In the genomic region with DNA sequence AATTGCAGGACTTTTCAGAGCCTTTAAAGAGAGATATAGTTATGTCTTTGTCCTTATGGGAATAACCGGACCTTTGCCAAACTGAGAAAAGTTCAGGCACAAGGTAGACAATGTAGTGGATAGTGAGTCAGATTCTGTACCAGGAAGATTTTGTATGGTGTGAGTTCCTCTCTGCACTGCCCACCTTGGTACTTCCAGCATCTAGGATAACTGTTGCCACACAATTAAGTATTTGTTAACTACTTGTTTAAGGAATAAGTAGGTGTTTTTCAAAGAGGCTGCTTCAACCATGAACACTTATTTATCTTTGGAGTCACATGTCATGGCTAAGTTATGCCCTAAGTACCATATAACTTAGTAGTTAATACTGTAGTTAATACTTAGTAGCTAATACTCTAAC, we compare ENCODE assay signal across 26 cellular contexts.
"Had no signal": no experiment of that assay in that cellular context is flagged by ENCODE, and none has a peak within 500 bp of the region (broad histone marks: within the 10 kb centered on the region; RNA-seq: fewer than 3 reads in every experiment).

No MANE protein-coding gene starts in this region.

- H3K4me3 ChIP-seq: pancreas, prostate gland, right lobe of liver, sigmoid colon, stomach, thoracic aorta, thyroid gland, tibial nerve, upper lobe of left lung, vagina had no signal

- FAIRE-seq: pancreas, small intestine, urothelium cell line had no signal

- H3K27ac Mint-ChIP-seq: natural killer cell treated with Interleukin-12 subunit alpha and Interleukin-12 subunit beta and Interleukin-15 and Interleukin-18, amount 100 ng/mL, for 72 hours; stimulated activated effector memory CD8-positive, alpha-beta T cell treated with anti-CD3 and anti-CD28 coated beads, Interleukin-12 subunit alpha, Interleukin-12 subunit beta, amount 100 ng/mL, for 72 hours; stimulated activated naive B cell treated with anti-CD40 and anti-IgM and Interleukin-4, amounts not matched to agents 10 μg/mL and 1 μg/mL and 100 μg/mL, for 72 hours; stimulated activated naive CD8-positive, alpha-beta T cell treated with anti-CD3 and anti-CD28 coated beads, Interleukin-15, Interleukin-2, amounts not matched to agents 100 ng/mL and 50 ng/mL, for 24 hours had no signal

- H3K36me3 ChIP-seq: neutrophil, pancreas, prostate gland, right lobe of liver, sigmoid colon, stomach, thoracic aorta, thyroid gland, tibial nerve, upper lobe of left lung, vagina had no signal

- H3K27me3 ChIP-seq: neutrophil, pancreas, right lobe of liver, sigmoid colon, stomach, thyroid gland, tibial nerve, upper lobe of left lung, vagina had no signal

- H3K27ac ChIP-seq: neutrophil, pancreas, prostate gland, right lobe of liver, sigmoid colon, stomach, thoracic aorta, thyroid gland, tibial nerve, upper lobe of left lung, vagina had no signal

- H3K9me3 Mint-ChIP-seq: natural killer cell treated with Interleukin-12 subunit alpha and Interleukin-12 subunit beta and Interleukin-15 and Interleukin-18, amount 100 ng/mL, for 72 hours; nephron progenitor cell; stimulated activated naive CD8-positive, alpha-beta T cell treated with anti-CD3 and anti-CD28 coated beads, Interleukin-15, Interleukin-2, amounts not matched to agents 100 ng/mL and 50 ng/mL, for 24 hours had no signal

- DNase-seq: nephron progenitor cell; nucleus accumbens; pancreas; right cardiac atrium; right lobe of liver; sigmoid colon; small intestine; stimulated activated CD4-positive, alpha-beta T cell treated with anti-CD3 and anti-CD28 coated beads, Interleukin-15, amount 100 ng/mL, for 24 hours; stimulated activated CD4-positive, alpha-beta T cell treated with anti-CD3 and anti-CD28 coated beads, Interleukin-2, amount 100 ng/mL, for 24 hours; stimulated activated CD4-positive, alpha-beta T cell treated with anti-CD3 and anti-CD28 coated beads, Interleukin-2, amount 100 ng/mL, for 48 hours; stimulated activated CD4-positive, alpha-beta T cell treated with anti-CD3 and anti-CD28 coated beads, Interleukin-4, amount 100 ng/mL, for 24 hours; stimulated activated naive B cell treated with anti-CD40 and anti-IgM and Interleukin-4, amounts not matched to agents 10 μg/mL and 1 μg/mL and 100 μg/mL, for 72 hours; stimulated activated naive CD4-positive, alpha-beta T cell treated with Interleukin-2 at 50 U/mL for 16 hours; stomach; thyroid gland; upper lobe of left lung had no signal

- H3K4me1 ChIP-seq: prostate gland, right lobe of liver, thyroid gland, vagina had no signal

- H3K4me3 Mint-ChIP-seq: natural killer cell treated with Interleukin-12 subunit alpha and Interleukin-12 subunit beta and Interleukin-15 and Interleukin-18, amount 100 ng/mL, for 72 hours; nephron progenitor cell; neural crest cell; stimulated activated effector memory CD8-positive, alpha-beta T cell treated with anti-CD3 and anti-CD28 coated beads, Interleukin-12 subunit alpha, Interleukin-12 subunit beta, amount 100 ng/mL, for 72 hours; stimulated activated naive B cell treated with anti-CD40 and anti-IgM and Interleukin-4, amounts not matched to agents 10 μg/mL and 1 μg/mL and 100 μg/mL, for 72 hours; stimulated activated naive CD8-positive, alpha-beta T cell treated with anti-CD3 and anti-CD28 coated beads, Interleukin-15, Interleukin-2, amounts not matched to agents 100 ng/mL and 50 ng/mL, for 24 hours had no signal

- H3K36me3 Mint-ChIP-seq: natural killer cell treated with Interleukin-12 subunit alpha and Interleukin-12 subunit beta and Interleukin-15 and Interleukin-18, amount 100 ng/mL, for 72 hours; stimulated activated effector memory CD8-positive, alpha-beta T cell treated with anti-CD3 and anti-CD28 coated beads, Interleukin-12 subunit alpha, Interleukin-12 subunit beta, amount 100 ng/mL, for 72 hours had no signal

- H3K4me1 Mint-ChIP-seq: stimulated activated effector memory CD8-positive, alpha-beta T cell treated with anti-CD3 and anti-CD28 coated beads, Interleukin-12 subunit alpha, Interleukin-12 subunit beta, amount 100 ng/mL, for 72 hours; stimulated activated naive B cell treated with anti-CD40 and anti-IgM and Interleukin-4, amounts not matched to agents 10 μg/mL and 1 μg/mL and 100 μg/mL, for 72 hours had no signal

- H3K9me3 ChIP-seq: neutrophil, pancreas, prostate gland, right lobe of liver, sigmoid colon, stomach, thoracic aorta, thyroid gland, tibial nerve, upper lobe of left lung, vagina had no signal
